23 cellular contexts compared by ENCODE assay signal in the genomic region with DNA sequence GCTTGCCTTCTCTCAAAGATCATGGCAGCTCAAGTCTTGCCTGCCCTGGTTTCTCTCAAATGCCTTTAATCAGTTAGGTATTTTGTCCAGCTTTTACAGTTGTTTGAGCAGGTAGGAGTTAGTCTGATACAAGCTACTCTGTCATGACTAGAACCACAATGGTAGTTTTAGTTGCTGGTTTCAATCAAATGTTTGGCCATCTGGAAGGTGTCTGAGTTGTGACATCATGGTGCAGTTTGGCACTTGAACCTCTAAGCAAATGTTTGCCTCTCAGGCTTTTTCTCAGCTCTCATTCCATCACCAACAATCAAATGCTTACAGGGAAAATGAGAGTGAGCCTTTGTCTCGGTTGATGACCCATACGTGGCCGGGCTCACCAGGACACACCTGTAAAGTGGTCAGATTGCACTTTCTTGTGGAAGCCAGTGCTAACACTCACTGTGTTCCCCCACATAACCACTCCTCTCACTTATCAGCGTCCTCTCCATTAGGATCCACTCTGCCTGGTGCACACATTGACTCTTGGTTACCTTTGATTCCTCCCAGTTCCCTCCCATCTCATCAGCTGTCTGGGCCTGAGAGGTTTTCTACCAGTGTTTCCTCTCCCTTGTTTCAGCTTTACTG.
DNase-seq lines count a peak whose midpoint lies in the region; ATAC-seq, FAIRE-seq and TF ChIP-seq lines count a peak whose summit lies in the region.
"Had no signal": no experiment of that assay in that cellular context is flagged by ENCODE, and none has a peak within 500 bp of the region (broad histone marks: within the 10 kb centered on the region; RNA-seq: fewer than 3 reads in every experiment).

No MANE protein-coding gene starts in this region.

- no peaks in the 10 kb centered on the region for H3K9me3 ChIP-seq in upper lobe of right lung
- H3K9me3 ChIP-seq: SK-N-SH had no signal

- no peak for TF ChIP-seq CTCF in upper lobe of right lung (IDR thresholded peaks at IDR 0.05)

- no peak overlapping the region for H3K27ac ChIP-seq in upper lobe of right lung
- H3K27ac ChIP-seq: C4-2B, KMS-11 had no signal

- H3K36me3 ChIP-seq in upper lobe of right lung: no peaks in the 10 kb centered on the region

- no peaks in the 10 kb centered on the region for H3K27me3 ChIP-seq in upper lobe of right lung

- intact Hi-C loops in upper lobe of right lung (cut with DNase I): no loop called here

- no peaks in the 10 kb centered on the region for H3K4me1 ChIP-seq in upper lobe of right lung

- DNase-seq in NCI-H510A treated with DMSO at 0.1 percent for 48 hours (lab: John Stamatoyannopoulos, UW) (peak; percentile 21), NCI-H510A (lab: John Stamatoyannopoulos, UW) (no peak), DMS53 treated with DMSO at 0.1 percent for 48 hours (lab: John Stamatoyannopoulos, UW; ENCODE audit: unreplicated experiment) (peak; percentile 70), cerebellar cortex (ENCODE audit: low spot score) (peak; percentile 44), upper lobe of right lung (no peak), HTR-8/SVneo (ENCODE audit: insufficient read length, low spot score) (no peak)
- DNase-seq: CD8-positive, alpha-beta memory T cell; DMS153; GOT3; HCEC 1CT; NCI-H1048; NCI-H1417; NCI-H1694; NCI-H2081 treated with DMSO at 0.1 percent for 48 hours; NCI-H446; NCI-H526 treated with DMSO at 0.1 percent for 48 hours; SK-N-SH; SW 1271 had no signal

- no peak for FAIRE-seq in HTR-8/SVneo (lab: Jason Lieb, UNC)
- FAIRE-seq: A204.1, G401.6 had no signal

- H3K4me3 ChIP-seq in upper lobe of right lung: no peak overlapping the region

- ATAC-seq in upper lobe of right lung (peak; percentile 40), GM19455 (IDR thresholded peaks at IDR 0.05; ENCODE audit: unreplicated experiment) (no peak)

Comparison
In these comparisons a context has a peak if more than half of its experiments do, and no peak if none do; other contexts are left out.
1. DNase-seq: peak in NCI-H510A treated with DMSO at 0.1 percent for 48 hours (single experiment), DMS53 treated with DMSO at 0.1 percent for 48 hours (single experiment) and cerebellar cortex (single experiment); none in NCI-H510A (single experiment), upper lobe of right lung (single experiment) and HTR-8/SVneo (single experiment).